In genomic region chr20:25493748-25494505, GRCh38 we compare ENCODE assay signal across 22 cellular contexts.
DNase-seq lines count a peak whose midpoint lies in the region; ATAC-seq, FAIRE-seq and TF ChIP-seq lines count a peak whose summit lies in the region.
"Had no signal": no experiment of that assay in that cellular context is flagged by ENCODE, and none has a peak within 500 bp of the region (broad histone marks: within the 10 kb centered on the region; RNA-seq: fewer than 3 reads in every experiment).

No MANE protein-coding gene starts in this region.

- in situ Hi-C loops in HAP-1 (cut with MboI; ENCODE audit: low sequenced_read_pairs) (no loop called here), KBM-7 (cut with MboI; ENCODE audit: low pct_unique_long_range_greater_than_20kb, low sequenced_read_pairs) (no loop called here)

- CTCF ChIA-PET in RWPE1 (lab: Yijun Ruan, JAX) = no interaction called here

- no peaks in the 10 kb centered on the region for H3K36me3 Mint-ChIP-seq in natural killer cell treated with Interleukin-12 subunit alpha and Interleukin-12 subunit beta and Interleukin-15 and Interleukin-18, amount 100 ng/mL, for 72 hours
- H3K36me3 Mint-ChIP-seq in natural killer cell = no peaks in the 10 kb centered on the region
- peaks cover 7% of the 10 kb centered on the region for H3K36me3 Mint-ChIP-seq in type B pancreatic cell
- H3K36me3 Mint-ChIP-seq: CD8-positive, alpha-beta T cell had no signal

- no peaks in the 10 kb centered on the region for H3K27me3 Mint-ChIP-seq in natural killer cell treated with Interleukin-12 subunit alpha and Interleukin-12 subunit beta and Interleukin-15 and Interleukin-18, amount 100 ng/mL, for 72 hours
- H3K27me3 Mint-ChIP-seq in natural killer cell (ENCODE audit: low read depth in 2 of 2) = no peaks in the 10 kb centered on the region
- no peaks in the 10 kb centered on the region for H3K27me3 Mint-ChIP-seq in type B pancreatic cell

- TF ChIP-seq CTCF in natural killer cell (IDR thresholded peaks at IDR 0.05) = no peak
- no peak for TF ChIP-seq CTCF in RWPE1 (conservative IDR thresholded peaks at IDR 0.05; ENCODE audit: low read depth)
- no peak for TF ChIP-seq CTCF in kidney (IDR thresholded peaks at IDR 0.05; ENCODE audit: borderline replicate concordance, extremely low read depth, insufficient read depth)
- no peak for TF ChIP-seq CTCF in type B pancreatic cell (conservative IDR thresholded peaks at IDR 0.05)

- no peak overlapping the region for H3K4me3 Mint-ChIP-seq in natural killer cell treated with Interleukin-12 subunit alpha and Interleukin-12 subunit beta and Interleukin-15 and Interleukin-18, amount 100 ng/mL, for 72 hours
- H3K4me3 Mint-ChIP-seq in natural killer cell (no peak overlapping the region), type B pancreatic cell (no peak overlapping the region)
- H3K4me3 Mint-ChIP-seq: CD8-positive, alpha-beta T cell had no signal

- peak; percentile 49 for DNase-seq in natural killer cell treated with Interleukin-12 subunit alpha and Interleukin-12 subunit beta and Interleukin-15 and Interleukin-18, amount 100 ng/mL, for 72 hours (ENCODE audit: low spot score)
- no peak for DNase-seq in natural killer cell
- no peak for DNase-seq in RWPE1 (ENCODE audit: low spot score)
- DNase-seq in kidney = peak; percentile 46
- DNase-seq in type B pancreatic cell (ENCODE audit: extremely low spot score, unreplicated experiment) = no peak
- DNase-seq in NK-92 (lab: John Stamatoyannopoulos, UW; ENCODE audit: unreplicated experiment) = no peak
- DNase-seq in HAP-1 (ENCODE audit: low spot score in 2 of 2) = no peak
- no peak for DNase-seq in KBM-7
- DNase-seq: CD8-positive, alpha-beta T cell; HCEC 1CT; KG1; NCI-H1105 treated with DMSO at 0.1 percent for 48 hours; NCI-H1694 treated with DMSO at 0.1 percent for 48 hours; NCI-H510A; NCI-H748 treated with DMSO at 0.1 percent for 48 hours; SHP77 treated with DMSO at 0.1 percent for 48 hours; SK-N-SH had no signal

- H3K9ac ChIP-seq in kidney (ENCODE audit: low read length in 2 of 2) = no peak overlapping the region
- H3K9ac ChIP-seq: SK-N-SH had no signal

- H3K4me3 ChIP-seq in kidney (ENCODE audit: low read length in 2 of 2) (no peak overlapping the region), HAP-1 (no peak overlapping the region)
- H3K4me3 ChIP-seq: A549 had no signal

- intact Hi-C loops in natural killer cell (cut with micrococcal nuclease) = no loop called here
- intact Hi-C loops in kidney (cut with DNase I) = no loop called here

- H3K9me3 Mint-ChIP-seq in natural killer cell treated with Interleukin-12 subunit alpha and Interleukin-12 subunit beta and Interleukin-15 and Interleukin-18, amount 100 ng/mL, for 72 hours = no peaks in the 10 kb centered on the region
- no peaks in the 10 kb centered on the region for H3K9me3 Mint-ChIP-seq in natural killer cell
- no peaks in the 10 kb centered on the region for H3K9me3 Mint-ChIP-seq in type B pancreatic cell
- H3K9me3 Mint-ChIP-seq: CD8-positive, alpha-beta T cell had no signal

- H3K27me3 ChIP-seq in HAP-1 (ENCODE audit: low read depth) = no peaks in the 10 kb centered on the region

- H3K4me1 ChIP-seq in kidney (ENCODE audit: control insufficient read depth in 1 of 2, insufficient read depth in 1 of 2, low read depth in 1 of 2, low read length in 2 of 2) (no peaks in the 10 kb centered on the region), HAP-1 (no peaks in the 10 kb centered on the region)
- H3K4me1 ChIP-seq: A549 had no signal

- H3K4me1 Mint-ChIP-seq in natural killer cell treated with Interleukin-12 subunit alpha and Interleukin-12 subunit beta and Interleukin-15 and Interleukin-18, amount 100 ng/mL, for 72 hours (ENCODE audit: low read depth in 2 of 2) = no peaks in the 10 kb centered on the region
- H3K4me1 Mint-ChIP-seq in natural killer cell (no peaks in the 10 kb centered on the region), type B pancreatic cell (ENCODE audit: unreplicated experiment) (no peaks in the 10 kb centered on the region)

- H3K9me3 ChIP-seq in kidney (ENCODE audit: control insufficient read depth in 1 of 2, low read length in 2 of 2) (no peaks in the 10 kb centered on the region), HAP-1 (no peaks in the 10 kb centered on the region)
- H3K9me3 ChIP-seq: A549, SK-N-SH had no signal

- 0 out of 2 replicates have a peak overlapping the region, but pooled peaks have one; percentile 4 for H3K27ac ChIP-seq in RWPE1
- H3K27ac ChIP-seq in kidney (ENCODE audit: low read depth in 2 of 2, low read length in 2 of 2) = no peak overlapping the region
- H3K27ac ChIP-seq: A549 had no signal

- no peak overlapping the region for H3K27ac Mint-ChIP-seq in natural killer cell treated with Interleukin-12 subunit alpha and Interleukin-12 subunit beta and Interleukin-15 and Interleukin-18, amount 100 ng/mL, for 72 hours
- no peak overlapping the region for H3K27ac Mint-ChIP-seq in natural killer cell
- H3K27ac Mint-ChIP-seq in type B pancreatic cell = peak overlapping the region; percentile 74
- H3K27ac Mint-ChIP-seq: CD8-positive, alpha-beta T cell had no signal

- H3K36me3 ChIP-seq in kidney (ENCODE audit: control insufficient read depth in 1 of 2, insufficient read depth in 2 of 2, low read length in 2 of 2) (peaks cover 2 to 41% of the 10 kb centered on the region in 2 donors), HAP-1 (replicated peaks) (no peaks in the 10 kb centered on the region)

- no peak for ATAC-seq in natural killer cell treated with Interleukin-12 subunit alpha and Interleukin-12 subunit beta and Interleukin-15 and Interleukin-18, amount 100 ng/mL, for 72 hours
- ATAC-seq in natural killer cell = no peak
- ATAC-seq: A549; CD8-positive, alpha-beta T cell had no signal

- POLR2A ChIA-PET in RWPE1 (lab: Yijun Ruan, JAX; ENCODE audit: low non-redundant PET) = no interaction called here

- FAIRE-seq in kidney (lab: Jason Lieb, UNC) = no peak
- FAIRE-seq: A549, D721Med, GM12892, GM18507, RCC 7860 had no signal

Comparison
In these comparisons a context has a peak if more than half of its experiments do, and no peak if none do; other contexts are left out.
1. DNase-seq: peak in natural killer cell treated with Interleukin-12 subunit alpha and Interleukin-12 subunit beta and Interleukin-15 and Interleukin-18, amount 100 ng/mL, for 72 hours (single experiment) and kidney (single experiment); none in natural killer cell (single experiment), RWPE1 (single experiment), type B pancreatic cell (single experiment), NK-92 (single experiment), HAP-1 (0 of 2) and KBM-7 (single experiment).